7 cellular contexts compared by ENCODE assay signal in genomic region chr20:53593466-53594007, GRCh38. TPM values are rescaled to one million over a fixed set of nuclear protein-coding genes. Genes with fewer than 3 reads are reported as not detected.
DNase-seq lines count a peak whose midpoint lies in the region; ATAC-seq lines count a peak whose summit lies in the region.
"Not testable (repeated sequence)": the region's sequence is repeated elsewhere in the genome, so short reads cannot be mapped to it uniquely, and the experiment has no call there.

Gene ZNF217 (minus strand): TSS chr20:53593839. CDS start chr20:53582826, 11,013 bp downstream.

- H3K9me3 ChIP-seq in iPS-18c (ENCODE audit: control insufficient read depth, insufficient read depth, low read length) = not testable (repeated sequence)

- not testable (repeated sequence) for H3K27me3 Mint-ChIP-seq in activated CD4-positive, alpha-beta T cell treated with anti-CD3 and anti-CD28 coated beads, Interleukin-2, amount 10 ng/mL, durations not matched to agents 24 days and 14 days

- peak within 1 kb of the TSS; percentile 87 for H3K4me3 Mint-ChIP-seq in activated CD4-positive, alpha-beta T cell treated with anti-CD3 and anti-CD28 coated beads, Interleukin-2, amount 10 ng/mL, durations not matched to agents 24 days and 14 days

- peaks cover 15% of the 10 kb centered on the region for H3K36me3 Mint-ChIP-seq in activated CD4-positive, alpha-beta T cell treated with anti-CD3 and anti-CD28 coated beads, Interleukin-2, amount 10 ng/mL, durations not matched to agents 24 days and 14 days (ENCODE audit: low read depth)

- DNase-seq in NCI-H510A (lab: John Stamatoyannopoulos, UW) = peak; percentile 42
- DNase-seq in activated CD4-positive, alpha-beta T cell treated with anti-CD3 and anti-CD28 coated beads, Interleukin-2, amount 10 ng/mL, durations not matched to agents 24 days and 14 days = peak; percentile 92
- peak in 36 of 61 donors; percentile 6 to 72 (median 48) for DNase-seq in caudate nucleus (lab: John Stamatoyannopoulos, UW)
- not testable (repeated sequence) for DNase-seq in renal cortical epithelial cell (ENCODE audit: low read depth)

- H3K27ac ChIP-seq in caudate nucleus (ENCODE audit: low read depth, low read length) = peak within 1 kb of the TSS; percentile 93

- ATAC-seq in GM18907 (IDR thresholded peaks at IDR 0.05; ENCODE audit: unreplicated experiment) (peak; percentile 28), HG03025 (IDR thresholded peaks at IDR 0.05; ENCODE audit: low FRiP score, unreplicated experiment) (peak; percentile 20)

- intact Hi-C loops in activated CD4-positive, alpha-beta T cell treated with anti-CD3 and anti-CD28 coated beads, Interleukin-2, amount 10 ng/mL, durations not matched to agents 24 days and 14 days (cut with micrococcal nuclease) = loop anchor here (1.0 to 5.0 kb wide), 5 partner anchors 15 to 621 kb away; partner anchors contain the start of gene TSHZ2

- peak within 1 kb of the TSS; percentile 98 for H3K27ac Mint-ChIP-seq in activated CD4-positive, alpha-beta T cell treated with anti-CD3 and anti-CD28 coated beads, Interleukin-2, amount 10 ng/mL, durations not matched to agents 24 days and 14 days

- H3K9me3 Mint-ChIP-seq in activated CD4-positive, alpha-beta T cell treated with anti-CD3 and anti-CD28 coated beads, Interleukin-2, amount 10 ng/mL, durations not matched to agents 24 days and 14 days = not testable (repeated sequence)

- peaks cover 44% of the 10 kb centered on the region for H3K4me1 Mint-ChIP-seq in activated CD4-positive, alpha-beta T cell treated with anti-CD3 and anti-CD28 coated beads, Interleukin-2, amount 10 ng/mL, durations not matched to agents 24 days and 14 days

- H3K4me3 ChIP-seq in iPS-18c (ENCODE audit: insufficient read depth, low read depth, low read length) = peak within 1 kb of the TSS; percentile 72

RNA-seq across cellular contexts. Expression of gene ZNF217, which starts in this region (rescaled TPM):
- 58.0 and 60.9 TPM in 2 replicates for total RNA-seq in activated CD4-positive, alpha-beta T cell treated with anti-CD3 and anti-CD28 coated beads, Interleukin-2, amount 10 ng/mL, durations not matched to agents 24 days and 14 days
- 49.4 and 55.0 TPM in 2 replicates for total RNA-seq in renal cortical epithelial cell
